Comparison of ENCODE assay signal across 29 cellular contexts in genomic region chr3:6803652-6804051, GRCh38. TPM values are rescaled to one million over a fixed set of nuclear protein-coding genes. Genes with fewer than 3 reads are reported as not detected.
"Had no signal": no experiment of that assay in that cellular context is flagged by ENCODE, and none has a peak within 500 bp of the region (broad histone marks: within the 10 kb centered on the region; RNA-seq: fewer than 3 reads in every experiment).

No MANE protein-coding gene starts in this region.

- H3K4me3 Mint-ChIP-seq: naive B cell, nephron progenitor cell had no signal

- H3K27ac ChIP-seq: coronary artery, epithelial cell of prostate, esophagus muscularis mucosa, gastrocnemius medialis, heart right ventricle, neutrophil, psoas muscle, right atrium auricular region, sigmoid colon, skin epidermis, stomach, thoracic aorta, transverse colon had no signal

- H3K27me3 ChIP-seq: esophagus muscularis mucosa, gastrocnemius medialis, neutrophil, right atrium auricular region, sigmoid colon, stomach, transverse colon had no signal

- H3K27ac Mint-ChIP-seq: naive B cell, nephron progenitor cell had no signal

- H3K9me3 ChIP-seq: esophagus muscularis mucosa, gastrocnemius medialis, heart right ventricle, neutrophil, psoas muscle, right atrium auricular region, sigmoid colon, stomach, thoracic aorta, transverse colon had no signal

- H3K4me3 ChIP-seq: coronary artery, esophagus muscularis mucosa, gastrocnemius medialis, heart right ventricle, lung, psoas muscle, right atrium auricular region, sigmoid colon, skin epidermis, stomach, thoracic aorta, transverse colon had no signal

- H3K4me1 Mint-ChIP-seq: naive B cell, nephron progenitor cell had no signal

- H3K9me3 Mint-ChIP-seq: naive B cell, nephron progenitor cell had no signal

- H3K4me1 ChIP-seq: esophagus muscularis mucosa, gastrocnemius medialis, heart right ventricle, psoas muscle, right atrium auricular region, stomach had no signal

- H3K36me3 ChIP-seq: esophagus muscularis mucosa, gastrocnemius medialis, heart right ventricle, neutrophil, right atrium auricular region, sigmoid colon, stomach, thoracic aorta, transverse colon had no signal

- DNase-seq: effector memory CD4-positive, alpha-beta T cell; gastrocnemius medialis; heart right ventricle; islet precursor cell; left cardiac atrium; left ventricle myocardium superior; mesenchymal stem cell; midbrain; naive B cell; nephron progenitor cell; psoas muscle; sigmoid colon; stimulated activated CD4-positive, alpha-beta T cell treated with anti-CD3 and anti-CD28 coated beads, Interleukin-12 subunit alpha, Interleukin-12 subunit beta, amount 100 ng/mL, for 4 hours; stimulated activated naive CD4-positive, alpha-beta T cell; stomach; substantia nigra; transverse colon had no signal

- H3K36me3 Mint-ChIP-seq: naive B cell had no signal

RNA-seq across cellular contexts. Expression of gene GRM7, which starts 57.3 kb away (rescaled TPM):
- total RNA-seq: chondrocyte, dermis microvascular lymphatic vessel endothelial cell, fibroblast of villous mesenchyme, gastrocnemius medialis, heart right ventricle, left ventricle myocardium superior, osteoblast, psoas muscle, right atrium auricular region had no signal
- polyA plus RNA-seq: heart right ventricle had no signal
